Comparison of ENCODE assay signal across 23 cellular contexts in the genomic region with DNA sequence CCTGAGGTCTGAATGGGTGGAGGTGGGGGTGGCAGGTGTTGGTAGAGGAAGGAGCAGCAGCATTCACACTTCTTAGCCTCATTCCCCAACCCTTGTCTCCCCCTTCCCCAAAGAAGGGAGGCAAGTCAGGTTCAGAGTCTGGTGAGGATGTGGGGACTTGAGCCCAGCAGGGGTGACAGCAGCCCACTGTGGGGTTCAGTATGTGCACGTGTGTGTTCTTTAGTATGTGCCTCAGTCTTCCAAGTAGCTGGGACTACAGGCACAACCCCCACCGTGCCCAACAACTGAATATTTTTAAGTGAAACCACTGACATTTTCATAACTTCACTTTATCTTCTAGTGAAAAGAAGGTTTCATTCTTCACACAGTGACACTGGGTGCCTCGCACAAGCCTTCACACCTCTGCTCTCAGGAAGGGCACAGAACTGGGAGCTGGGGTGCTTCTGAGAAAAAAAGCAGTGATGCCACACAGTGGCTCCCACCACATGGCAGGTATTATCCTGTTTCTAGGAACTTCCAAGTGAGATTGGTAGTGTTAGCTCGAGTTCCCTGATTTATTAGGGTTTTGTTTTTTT. TPM values are rescaled to one million over a fixed set of nuclear protein-coding genes. Genes with fewer than 3 reads are reported as not detected.
DNase-seq lines count a peak whose midpoint lies in the region; ATAC-seq lines count a peak whose summit lies in the region.
"Had no signal": no experiment of that assay in that cellular context is flagged by ENCODE, and none has a peak within 500 bp of the region (broad histone marks: within the 10 kb centered on the region; RNA-seq: fewer than 3 reads in every experiment).

No MANE protein-coding gene starts in this region.

- H3K9me3 Mint-ChIP-seq in activated CD4-positive, alpha-beta T cell treated with anti-CD3 and anti-CD28 coated beads for 36 hours (ENCODE audit: low read depth), result no peaks in the 10 kb centered on the region
- no peaks in the 10 kb centered on the region for H3K9me3 Mint-ChIP-seq in activated naive CD4-positive, alpha-beta T cell treated with anti-CD3 and anti-CD28 coated beads for 36 hours
- H3K9me3 Mint-ChIP-seq in activated naive CD4-positive, alpha-beta T cell treated with anti-CD3 and anti-CD28 coated beads, Interleukin-2, amount 10 ng/mL, durations not matched to agents 7 days and 5 days, result no peaks in the 10 kb centered on the region
- H3K9me3 Mint-ChIP-seq in activated naive CD8-positive, alpha-beta T cell treated with anti-CD3 and anti-CD28 coated beads for 36 hours, result no peaks in the 10 kb centered on the region
- H3K9me3 Mint-ChIP-seq: CD4-positive, alpha-beta memory T cell; HFFc6; IgD-negative memory B cell had no signal

- no peak overlapping the region for H3K27ac Mint-ChIP-seq in activated CD4-positive, alpha-beta T cell treated with anti-CD3 and anti-CD28 coated beads for 36 hours
- H3K27ac Mint-ChIP-seq in activated naive CD4-positive, alpha-beta T cell treated with anti-CD3 and anti-CD28 coated beads for 36 hours, result no peak overlapping the region
- H3K27ac Mint-ChIP-seq in activated naive CD4-positive, alpha-beta T cell treated with anti-CD3 and anti-CD28 coated beads, Interleukin-2, amount 10 ng/mL, durations not matched to agents 7 days and 5 days, result no peak overlapping the region
- H3K27ac Mint-ChIP-seq in activated naive CD8-positive, alpha-beta T cell treated with anti-CD3 and anti-CD28 coated beads for 36 hours, result peak overlapping the region; percentile 77
- H3K27ac Mint-ChIP-seq: CD4-positive, alpha-beta memory T cell; HFFc6 had no signal

- H3K4me1 Mint-ChIP-seq in activated CD4-positive, alpha-beta T cell treated with anti-CD3 and anti-CD28 coated beads for 36 hours, result peaks cover 52% of the 10 kb centered on the region
- peaks cover 49% of the 10 kb centered on the region for H3K4me1 Mint-ChIP-seq in activated naive CD4-positive, alpha-beta T cell treated with anti-CD3 and anti-CD28 coated beads for 36 hours (ENCODE audit: low read depth)
- H3K4me1 Mint-ChIP-seq in activated naive CD4-positive, alpha-beta T cell treated with anti-CD3 and anti-CD28 coated beads, Interleukin-2, amount 10 ng/mL, durations not matched to agents 7 days and 5 days, result peaks cover 30% of the 10 kb centered on the region
- peaks cover 58% of the 10 kb centered on the region for H3K4me1 Mint-ChIP-seq in activated naive CD8-positive, alpha-beta T cell treated with anti-CD3 and anti-CD28 coated beads for 36 hours
- H3K4me1 Mint-ChIP-seq: CD4-positive, alpha-beta memory T cell had no signal

- CTCF ChIA-PET in activated CD4-positive, alpha-beta T cell treated with anti-CD3 and anti-CD28 coated beads for 36 hours (lab: Charles Lee), result interaction anchor here (0.6 to 1.2 kb wide), 4 partner anchors 12 to 145 kb away, joined by 3 to 6 read pairs (median 3); no protein-coding TSS in a partner anchor
- CTCF ChIA-PET in activated naive CD4-positive, alpha-beta T cell treated with anti-CD3 and anti-CD28 coated beads for 36 hours (lab: Charles Lee), result interaction anchor here (0.6 to 1.3 kb wide), 7 partner anchors 8 to 132 kb away, joined by 3 to 5 read pairs (median 3); no protein-coding TSS in a partner anchor
- CTCF ChIA-PET in activated naive CD4-positive, alpha-beta T cell treated with anti-CD3 and anti-CD28 coated beads, Interleukin-2, amount 10 ng/mL, durations not matched to agents 7 days and 5 days (lab: Charles Lee), result interaction anchor here (0.9 kb wide), 1 partner anchor 12 kb away, joined by 3 read pairs; no protein-coding TSS in a partner anchor

- H3K27me3 Mint-ChIP-seq in activated CD4-positive, alpha-beta T cell treated with anti-CD3 and anti-CD28 coated beads for 36 hours, result peaks cover 18% of the 10 kb centered on the region
- H3K27me3 Mint-ChIP-seq in activated naive CD4-positive, alpha-beta T cell treated with anti-CD3 and anti-CD28 coated beads for 36 hours (ENCODE audit: low read depth), result peaks cover 9% of the 10 kb centered on the region
- H3K27me3 Mint-ChIP-seq in activated naive CD4-positive, alpha-beta T cell treated with anti-CD3 and anti-CD28 coated beads, Interleukin-2, amount 10 ng/mL, durations not matched to agents 7 days and 5 days, result peaks cover 27% of the 10 kb centered on the region
- peaks cover 13% of the 10 kb centered on the region for H3K27me3 Mint-ChIP-seq in activated naive CD8-positive, alpha-beta T cell treated with anti-CD3 and anti-CD28 coated beads for 36 hours

- peak; percentile 67 for ATAC-seq in activated CD4-positive, alpha-beta T cell treated with anti-CD3 and anti-CD28 coated beads for 36 hours
- peak; percentile 67 for ATAC-seq in stimulated activated naive CD8-positive, alpha-beta T cell treated with anti-CD3 and anti-CD28 coated beads, Interleukin-15, Interleukin-2, amounts not matched to agents 100 U/mL and 50 U/mL, for 24 hours

- H3K36me3 Mint-ChIP-seq in activated CD4-positive, alpha-beta T cell treated with anti-CD3 and anti-CD28 coated beads for 36 hours (ENCODE audit: low read depth), result no peaks in the 10 kb centered on the region
- no peaks in the 10 kb centered on the region for H3K36me3 Mint-ChIP-seq in activated naive CD4-positive, alpha-beta T cell treated with anti-CD3 and anti-CD28 coated beads for 36 hours (ENCODE audit: low read depth)
- no peaks in the 10 kb centered on the region for H3K36me3 Mint-ChIP-seq in activated naive CD4-positive, alpha-beta T cell treated with anti-CD3 and anti-CD28 coated beads, Interleukin-2, amount 10 ng/mL, durations not matched to agents 7 days and 5 days
- peaks cover 2% of the 10 kb centered on the region for H3K36me3 Mint-ChIP-seq in activated naive CD8-positive, alpha-beta T cell treated with anti-CD3 and anti-CD28 coated beads for 36 hours
- H3K36me3 Mint-ChIP-seq: CD4-positive, alpha-beta memory T cell; IgD-negative memory B cell had no signal

- intact Hi-C loops in activated CD4-positive, alpha-beta T cell treated with anti-CD3 and anti-CD28 coated beads for 36 hours (cut with DNase I, micrococcal nuclease), result loop anchor here in 1 of 2 experiments (5.0 to 10.0 kb wide), 2 partner anchors 204 to 591 kb away; no protein-coding TSS in a partner anchor
- intact Hi-C loops in activated naive CD4-positive, alpha-beta T cell treated with anti-CD3 and anti-CD28 coated beads for 36 hours (cut with micrococcal nuclease), result loop anchor here (2.0 to 5.0 kb wide), 2 partner anchors 34 to 183 kb away; partner anchors contain the start of gene PRELID3B

- POLR2A ChIA-PET in activated CD4-positive, alpha-beta T cell treated with anti-CD3 and anti-CD28 coated beads for 36 hours (lab: Charles Lee), result interaction anchor here (0.5 to 0.9 kb wide), 2 partner anchors 105 to 187 kb away, joined by 3 read pairs; no protein-coding TSS in a partner anchor

- no peak overlapping the region for H3K4me3 Mint-ChIP-seq in activated CD4-positive, alpha-beta T cell treated with anti-CD3 and anti-CD28 coated beads for 36 hours
- H3K4me3 Mint-ChIP-seq in activated naive CD4-positive, alpha-beta T cell treated with anti-CD3 and anti-CD28 coated beads for 36 hours, result no peak overlapping the region
- H3K4me3 Mint-ChIP-seq in activated naive CD4-positive, alpha-beta T cell treated with anti-CD3 and anti-CD28 coated beads, Interleukin-2, amount 10 ng/mL, durations not matched to agents 7 days and 5 days, result no peak overlapping the region
- peak overlapping the region; percentile 36 for H3K4me3 Mint-ChIP-seq in activated naive CD8-positive, alpha-beta T cell treated with anti-CD3 and anti-CD28 coated beads for 36 hours
- H3K4me3 Mint-ChIP-seq: CD4-positive, alpha-beta memory T cell; HFFc6; IgD-negative memory B cell had no signal

- DNase-seq in activated CD4-positive, alpha-beta T cell treated with anti-CD3 and anti-CD28 coated beads for 36 hours, result peak; percentile 43
- DNase-seq in activated CD4-positive, alpha-beta T cell treated with anti-CD3 and anti-CD28 coated beads for 1 hour, result no peak
- peak; percentile 41 for DNase-seq in activated naive CD4-positive, alpha-beta T cell treated with anti-CD3 and anti-CD28 coated beads for 36 hours
- DNase-seq in activated naive CD4-positive, alpha-beta T cell treated with anti-CD3 and anti-CD28 coated beads, Interleukin-2, amount 10 ng/mL, durations not matched to agents 7 days and 5 days, result no peak
- DNase-seq in activated naive CD8-positive, alpha-beta T cell treated with anti-CD3 and anti-CD28 coated beads for 36 hours, result peak; percentile 39
- DNase-seq in stimulated activated naive CD8-positive, alpha-beta T cell treated with anti-CD3 and anti-CD28 coated beads, Interleukin-15, Interleukin-2, amounts not matched to agents 100 U/mL and 50 U/mL, for 24 hours, result peak; percentile 25
- DNase-seq in NCI-H1105 (lab: John Stamatoyannopoulos, UW), result no peak
- DNase-seq in DMS114 treated with DMSO at 0.1 percent for 48 hours (lab: John Stamatoyannopoulos, UW; ENCODE audit: unreplicated experiment), result no peak
- DNase-seq: 8988T; Caco-2; CD4-positive, alpha-beta memory T cell; DMS 273 treated with DMSO at 0.1 percent for 48 hours; H7; HFFc6; NCI-H1105 treated with DMSO at 0.1 percent for 48 hours; NCI-H2029 treated with DMSO at 0.1 percent for 48 hours; NCI-H226; NCI-H510A treated with DMSO at 0.1 percent for 48 hours; NCI-H774; OCI-M1; Right ventricle myocardium superior had no signal

RNA-seq across cellular contexts. Expression of gene PRELID3B, which starts 33.4 kb away (rescaled TPM):
- total RNA-seq in activated CD4-positive, alpha-beta T cell treated with anti-CD3 and anti-CD28 coated beads for 36 hours, result 100 to 1,000 TPM; 148 to 196 TPM
- 100 to 1,000 TPM; 170 to 180 TPM for total RNA-seq in activated naive CD4-positive, alpha-beta T cell treated with anti-CD3 and anti-CD28 coated beads for 36 hours
- total RNA-seq in activated naive CD8-positive, alpha-beta T cell treated with anti-CD3 and anti-CD28 coated beads for 36 hours, result 100 to 1,000 TPM; 131 to 143 TPM

RNA-seq across cellular contexts. Expression of gene ATP5F1E, which starts 43.9 kb away (rescaled TPM):
- total RNA-seq in activated CD4-positive, alpha-beta T cell treated with anti-CD3 and anti-CD28 coated beads for 36 hours, result 10 to 100 TPM; 63.5 to 76.1 TPM
- total RNA-seq in activated naive CD4-positive, alpha-beta T cell treated with anti-CD3 and anti-CD28 coated beads for 36 hours, result 10 to 100 TPM; 74.5 to 86.3 TPM
- total RNA-seq in activated naive CD8-positive, alpha-beta T cell treated with anti-CD3 and anti-CD28 coated beads for 36 hours, result 10 to 100 TPM; 83.0 to 84.4 TPM

RNA-seq across cellular contexts. Expression of gene TUBB1, which starts 56.8 kb away (rescaled TPM):
- not detected for total RNA-seq in activated CD4-positive, alpha-beta T cell treated with anti-CD3 and anti-CD28 coated beads for 36 hours
- not detected for total RNA-seq in activated naive CD4-positive, alpha-beta T cell treated with anti-CD3 and anti-CD28 coated beads for 36 hours
- not detected for total RNA-seq in activated naive CD8-positive, alpha-beta T cell treated with anti-CD3 and anti-CD28 coated beads for 36 hours
- total RNA-seq: CD4-positive, alpha-beta memory T cell; G401; H7; HFFc6 had no signal

Comparison
In these comparisons a context has a peak if more than half of its experiments do, and no peak if none do; other contexts are left out.
1. DNase-seq: peak in activated CD4-positive, alpha-beta T cell treated with anti-CD3 and anti-CD28 coated beads for 36 hours (single experiment), activated naive CD4-positive, alpha-beta T cell treated with anti-CD3 and anti-CD28 coated beads for 36 hours (single experiment), activated naive CD8-positive, alpha-beta T cell treated with anti-CD3 and anti-CD28 coated beads for 36 hours (single experiment) and stimulated activated naive CD8-positive, alpha-beta T cell treated with anti-CD3 and anti-CD28 coated beads, Interleukin-15, Interleukin-2, amounts not matched to agents 100 U/mL and 50 U/mL, for 24 hours (single experiment); none in activated CD4-positive, alpha-beta T cell treated with anti-CD3 and anti-CD28 coated beads for 1 hour (single experiment), activated naive CD4-positive, alpha-beta T cell treated with anti-CD3 and anti-CD28 coated beads, Interleukin-2, amount 10 ng/mL, durations not matched to agents 7 days and 5 days (single experiment), NCI-H1105 (single experiment) and DMS114 treated with DMSO at 0.1 percent for 48 hours (single experiment).